8 cellular contexts compared by ENCODE assay signal in genomic region chr1:218754477-218754876, GRCh38.
"Had no signal": no experiment of that assay in that cellular context is flagged by ENCODE, and none has a peak within 500 bp of the region (broad histone marks: within the 10 kb centered on the region; RNA-seq: fewer than 3 reads in every experiment).

No MANE protein-coding gene starts in this region.

- H3K27ac ChIP-seq: GM23248, KMS-11 had no signal

- H3K4me3 ChIP-seq: GM23248, HAP-1 had no signal

- DNase-seq: GM23248, GOT3, H7, HFFc6 had no signal

- H3K9ac ChIP-seq: GM23248, KMS-11 had no signal

- ATAC-seq: HCT116, HepG2 had no signal

- H3K4me2 ChIP-seq: KMS-11 had no signal

- H3K36me3 ChIP-seq: HAP-1 had no signal

- FAIRE-seq: HepG2 had no signal

- H3K9me3 ChIP-seq: HAP-1 had no signal

- H2AFZ ChIP-seq: GM23248 had no signal

- H3K4me1 ChIP-seq: HAP-1 had no signal
